In the genomic region with DNA sequence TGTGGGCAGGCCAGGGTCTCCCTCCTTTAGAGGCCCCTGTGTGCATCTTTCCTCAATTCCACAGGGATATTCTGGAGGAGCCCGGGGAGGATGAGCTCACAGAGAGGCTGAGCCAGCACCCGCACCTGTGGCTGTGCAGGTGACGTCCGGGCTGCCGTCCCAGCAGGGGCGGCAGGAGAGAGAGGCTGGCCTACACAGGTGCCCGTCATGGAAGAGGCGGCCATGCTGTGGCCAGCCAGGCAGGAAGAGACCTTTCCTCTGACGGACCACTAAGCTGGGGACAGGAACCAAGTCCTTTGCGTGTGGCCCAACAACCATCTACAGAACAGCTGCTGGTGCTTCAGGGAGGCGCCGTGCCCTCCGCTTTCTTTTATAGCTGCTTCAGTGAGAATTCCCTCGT, we compare ENCODE assay signal across 20 cellular contexts.
"Had no signal": no experiment of that assay in that cellular context is flagged by ENCODE, and none has a peak within 500 bp of the region (broad histone marks: within the 10 kb centered on the region; RNA-seq: fewer than 3 reads in every experiment).

No MANE protein-coding gene starts in this region.

- H3K4me3 ChIP-seq: breast epithelium, lung, testis, upper lobe of right lung had no signal

- H3K27ac Mint-ChIP-seq: activated CD8-positive, alpha-beta T cell treated with anti-CD3 and anti-CD28 coated beads, Interleukin-2, amount 10 ng/mL, durations not matched to agents 7 days and 5 days; activated naive CD8-positive, alpha-beta T cell treated with anti-CD3 and anti-CD28 coated beads, Interleukin-2, amount 10 ng/mL, durations not matched to agents 7 days and 5 days; activated T-cell treated with anti-CD3 and anti-CD28 coated beads, Interleukin-2, amount 50 U/mL, for 24 hours; stimulated activated naive B cell treated with anti-CD40 and anti-IgM and Interleukin-4, amounts not matched to agents 10 μg/mL and 1 μg/mL and 100 μg/mL, for 72 hours had no signal

- H3K9me3 Mint-ChIP-seq: activated naive CD8-positive, alpha-beta T cell treated with anti-CD3 and anti-CD28 coated beads, Interleukin-2, amount 10 ng/mL, durations not matched to agents 7 days and 5 days; activated T-cell treated with anti-CD3 and anti-CD28 coated beads, Interleukin-2, amount 50 U/mL, for 24 hours; stimulated activated naive B cell treated with anti-CD40 and anti-IgM and Interleukin-4, amounts not matched to agents 10 μg/mL and 1 μg/mL and 100 μg/mL, for 72 hours had no signal

- DNase-seq: activated CD4-positive, alpha-beta T cell treated with anti-CD3 and anti-CD28 coated beads for 1 hour; activated CD4-positive, alpha-beta T cell treated with anti-CD3 and anti-CD28 coated beads, Interleukin-2, amount 50 U/mL, for 1 hour; activated CD8-positive, alpha-beta T cell treated with anti-CD3 and anti-CD28 coated beads, Interleukin-2, amount 10 ng/mL, durations not matched to agents 7 days and 5 days; activated naive CD4-positive, alpha-beta T cell treated with Interleukin-2 at 50 U/mL for 16 hours; activated naive CD8-positive, alpha-beta T cell treated with anti-CD3 and anti-CD28 coated beads, Interleukin-2, amount 10 ng/mL, durations not matched to agents 7 days and 5 days; activated T-cell treated with anti-CD3 and anti-CD28 coated beads, Interleukin-2, amount 50 U/mL, for 24 hours; amniotic stem cell; cerebellar nuclear complex; foreskin keratinocyte; hippocampal formation; naive B cell; posterior cingulate gyrus; stimulated activated CD4-positive, alpha-beta T cell treated with anti-CD3 and anti-CD28 coated beads, Interleukin-2, amount 100 ng/mL, for 48 hours; stimulated activated CD8-positive, alpha-beta memory T cell treated with anti-CD3 and anti-CD28 coated beads, Interleukin-4, amount 100 ng/mL, for 48 hours; stimulated activated naive B cell treated with anti-CD40 and anti-IgM and Interleukin-4, amounts not matched to agents 10 μg/mL and 1 μg/mL and 100 μg/mL, for 72 hours; upper lobe of right lung had no signal

- H3K4me1 ChIP-seq: breast epithelium, foreskin keratinocyte, testis, upper lobe of right lung had no signal

- H3K36me3 ChIP-seq: breast epithelium had no signal

- H3K27ac ChIP-seq: breast epithelium, epithelial cell of prostate, foreskin keratinocyte, upper lobe of right lung had no signal

- H3K4me1 Mint-ChIP-seq: activated naive CD8-positive, alpha-beta T cell treated with anti-CD3 and anti-CD28 coated beads, Interleukin-2, amount 10 ng/mL, durations not matched to agents 7 days and 5 days had no signal

- H3K27me3 Mint-ChIP-seq: activated naive CD8-positive, alpha-beta T cell treated with anti-CD3 and anti-CD28 coated beads, Interleukin-2, amount 10 ng/mL, durations not matched to agents 7 days and 5 days; activated T-cell treated with anti-CD3 and anti-CD28 coated beads, Interleukin-2, amount 50 U/mL, for 24 hours; naive B cell; stimulated activated naive B cell treated with anti-CD40 and anti-IgM and Interleukin-4, amounts not matched to agents 10 μg/mL and 1 μg/mL and 100 μg/mL, for 72 hours had no signal

- H3K4me3 Mint-ChIP-seq: activated CD8-positive, alpha-beta T cell treated with anti-CD3 and anti-CD28 coated beads, Interleukin-2, amount 10 ng/mL, durations not matched to agents 7 days and 5 days; activated naive CD8-positive, alpha-beta T cell treated with anti-CD3 and anti-CD28 coated beads, Interleukin-2, amount 10 ng/mL, durations not matched to agents 7 days and 5 days; activated T-cell treated with anti-CD3 and anti-CD28 coated beads, Interleukin-2, amount 50 U/mL, for 24 hours; naive B cell; stimulated activated naive B cell treated with anti-CD40 and anti-IgM and Interleukin-4, amounts not matched to agents 10 μg/mL and 1 μg/mL and 100 μg/mL, for 72 hours had no signal

- H3K9me3 ChIP-seq: breast epithelium, testis, upper lobe of right lung had no signal

- H3K27me3 ChIP-seq: breast epithelium, foreskin keratinocyte, testis, upper lobe of right lung had no signal
